In the genomic region with DNA sequence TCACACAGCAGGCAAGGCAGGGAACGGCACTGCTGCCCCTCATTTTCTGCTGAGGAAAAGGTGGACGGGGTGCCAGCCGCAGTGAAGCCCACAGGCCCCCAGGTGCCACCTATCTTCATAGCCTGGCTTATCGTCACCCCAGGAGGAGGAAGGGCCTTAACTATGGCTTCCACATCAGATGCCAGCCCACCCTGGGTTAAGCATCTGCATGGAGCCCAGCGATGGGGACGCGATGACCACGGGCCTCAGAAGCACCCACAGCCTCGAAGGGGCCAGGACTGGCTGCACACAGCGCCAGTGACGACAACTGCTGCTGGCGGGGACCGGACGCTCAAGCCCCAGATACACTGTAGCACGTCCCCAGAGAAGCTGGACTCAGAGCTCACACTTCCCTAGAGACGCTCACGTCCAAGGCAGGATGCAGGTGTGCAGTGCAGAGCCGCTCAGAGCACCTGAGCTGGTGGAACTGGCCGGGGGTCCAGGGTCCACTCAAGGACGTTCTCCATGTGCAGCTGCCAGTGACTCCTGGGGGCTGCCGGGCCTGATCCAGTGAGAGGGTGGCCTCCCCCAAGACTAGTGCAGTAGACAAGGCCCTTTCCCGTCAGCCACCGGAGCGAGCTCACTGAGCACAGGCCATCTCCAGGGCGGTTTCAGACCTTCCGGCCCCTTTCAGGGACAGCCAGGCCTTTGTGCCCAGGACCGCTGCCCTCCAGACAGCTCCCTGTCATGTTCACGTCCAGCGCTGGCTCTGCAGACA, we compare ENCODE assay signal across 26 cellular contexts.
DNase-seq lines count a peak whose midpoint lies in the region; ATAC-seq and TF ChIP-seq lines count a peak whose summit lies in the region.
"Had no signal": no experiment of that assay in that cellular context is flagged by ENCODE, and none has a peak within 500 bp of the region (broad histone marks: within the 10 kb centered on the region; RNA-seq: fewer than 3 reads in every experiment).

No MANE protein-coding gene starts in this region.

- H3K9me3 ChIP-seq in heart left ventricle, result no peaks in the 10 kb centered on the region
- no peaks in the 10 kb centered on the region for H3K9me3 ChIP-seq in mucosa of descending colon
- H3K9me3 ChIP-seq in upper lobe of left lung, result no peaks in the 10 kb centered on the region
- H3K9me3 ChIP-seq: breast epithelium, Caco-2, heart right ventricle, SK-N-SH had no signal

- DNase-seq in heart left ventricle (peak in 4 of 5 donors; percentile 4 to 64 (median 16)), left ventricle myocardium superior (no peak), dorsolateral prefrontal cortex (peak in 6 of 10 donors; percentile 6 to 41 (median 26)), mucosa of descending colon (peak in 2 of 3 donors; percentile 9 to 34), upper lobe of left lung (peak; percentile 15 to 50), ecto neural progenitor cell (ENCODE audit: low spot score) (no peak)
- DNase-seq in stimulated activated naive CD8-positive, alpha-beta T cell treated with anti-CD3 and anti-CD28 coated beads, Interleukin-15, Interleukin-2, amounts not matched to agents 100 U/mL and 50 U/mL, for 24 hours, result no peak
- DNase-seq: activated CD8-positive, alpha-beta memory T cell treated with anti-CD3 and anti-CD28 coated beads for 24 hours; activated naive CD4-positive, alpha-beta T cell treated with anti-CD3 and anti-CD28 coated beads for 36 hours; activated T-cell treated with anti-CD3 and anti-CD28 coated beads, Interleukin-2, amount 50 U/mL, for 24 hours; amygdala; C1 segment of cervical spinal cord; DMS79 treated with DMSO at 0.1 percent for 48 hours; effector memory CD8-positive, alpha-beta T cell; HCEC 1CT; KBM-7; mesenchymal stem cell; NCI-H1417; SK-N-SH; stimulated activated CD4-positive, alpha-beta T cell treated with anti-CD3 and anti-CD28 coated beads, Interleukin-4, amount 100 ng/mL, for 1 hour had no signal

- H3K36me3 ChIP-seq in heart left ventricle, result no peaks in the 10 kb centered on the region
- H3K36me3 ChIP-seq in mucosa of descending colon (ENCODE audit: low read depth), result no peaks in the 10 kb centered on the region
- H3K36me3 ChIP-seq in upper lobe of left lung, result no peaks in the 10 kb centered on the region
- H3K36me3 ChIP-seq: breast epithelium, heart right ventricle had no signal

- no peak overlapping the region for H3K27ac ChIP-seq in heart left ventricle
- H3K27ac ChIP-seq in dorsolateral prefrontal cortex, result no peak overlapping the region
- no peak overlapping the region for H3K27ac ChIP-seq in upper lobe of left lung
- H3K27ac ChIP-seq: breast epithelium, heart right ventricle, RWPE1 had no signal

- TF ChIP-seq POLR2A in heart left ventricle (IDR thresholded peaks at IDR 0.05) (no peak), upper lobe of left lung (IDR thresholded peaks at IDR 0.05) (no peak)

- TF ChIP-seq CTCF in heart left ventricle (IDR thresholded peaks at IDR 0.05) (no peak), dorsolateral prefrontal cortex (IDR thresholded peaks at IDR 0.05 in 54 of 56, conservative IDR thresholded peaks at IDR 0.05 in 2 of 56; ENCODE audit: low read depth in 1 of 56, partially characterized antibody in 56 of 56) (no peak), mucosa of descending colon (IDR thresholded peaks at IDR 0.05) (no peak), upper lobe of left lung (IDR thresholded peaks at IDR 0.05) (no peak)

- 75 to 83% (median 80%) methylated on average over 17 to 29 of the region's 29 CpGs for WGBS in heart left ventricle, 4 donors
- 86 to 89% methylated on average over 13 to 21 of the region's 29 CpGs for WGBS in upper lobe of left lung, 2 donors

- intact Hi-C loops in heart left ventricle (cut with DNase I) (no loop called here), left ventricle myocardium superior (cut with micrococcal nuclease) (no loop called here), dorsolateral prefrontal cortex (cut with DNase I) (no loop called here), mucosa of descending colon (cut with DNase I, micrococcal nuclease) (no loop called here)

- ATAC-seq in heart left ventricle (peak in 1 of 4 donors; percentile 8), left ventricle myocardium superior (no peak), mucosa of descending colon (no peak), upper lobe of left lung (ENCODE audit: low FRiP score in 2 of 2) (peak in 1 of 2 donors; percentile 11), GM18519 (IDR thresholded peaks at IDR 0.05; ENCODE audit: low FRiP score, unreplicated experiment) (no peak)
- ATAC-seq in stimulated activated naive CD8-positive, alpha-beta T cell treated with anti-CD3 and anti-CD28 coated beads, Interleukin-15, Interleukin-2, amounts not matched to agents 100 U/mL and 50 U/mL, for 24 hours, result no peak
- ATAC-seq: effector memory CD8-positive, alpha-beta T cell; heart right ventricle; T-helper 17 cell had no signal

- H3K27me3 ChIP-seq in heart left ventricle (peaks cover 0 to 55% (median 8%) of the 10 kb centered on the region in 9 donors), dorsolateral prefrontal cortex (peaks cover 0 to 42% (median 3%) of the 10 kb centered on the region in 45 donors), upper lobe of left lung (peaks cover 0 to 3% (median 0%) of the 10 kb centered on the region in 4 donors)

- no peaks in the 10 kb centered on the region for H3K4me1 ChIP-seq in heart left ventricle
- no peaks in the 10 kb centered on the region for H3K4me1 ChIP-seq in mucosa of descending colon (ENCODE audit: low read depth)
- no peaks in the 10 kb centered on the region for H3K4me1 ChIP-seq in upper lobe of left lung
- H3K4me1 ChIP-seq: breast epithelium, Caco-2, heart right ventricle had no signal

- H3K4me3 ChIP-seq in heart left ventricle, result no peak overlapping the region
- H3K4me3 ChIP-seq in dorsolateral prefrontal cortex, result no peak overlapping the region
- no peak overlapping the region for H3K4me3 ChIP-seq in mucosa of descending colon
- no peak overlapping the region for H3K4me3 ChIP-seq in upper lobe of left lung
- H3K4me3 ChIP-seq: breast epithelium, heart right ventricle had no signal

- TF ChIP-seq EP300 in upper lobe of left lung (IDR thresholded peaks at IDR 0.05), result no peak

Comparison
In these comparisons a context has a peak if more than half of its experiments do, and no peak if none do; other contexts are left out.
1. DNase-seq: peak in heart left ventricle (4 of 5), dorsolateral prefrontal cortex (6 of 10), mucosa of descending colon (2 of 3) and upper lobe of left lung (2 of 2); none in left ventricle myocardium superior (single experiment), ecto neural progenitor cell (single experiment) and stimulated activated naive CD8-positive, alpha-beta T cell treated with anti-CD3 and anti-CD28 coated beads, Interleukin-15, Interleukin-2, amounts not matched to agents 100 U/mL and 50 U/mL, for 24 hours (single experiment).